ENCODE assay signal across 17 cellular contexts in genomic region chr10:24418532-24418931, GRCh38.
DNase-seq lines count a peak whose midpoint lies in the region; ATAC-seq, FAIRE-seq and TF ChIP-seq lines count a peak whose summit lies in the region.
"Had no signal": no experiment of that assay in that cellular context is flagged by ENCODE, and none has a peak within 500 bp of the region (broad histone marks: within the 10 kb centered on the region; RNA-seq: fewer than 3 reads in every experiment).

No MANE protein-coding gene starts in this region.

- no peak for FAIRE-seq in small intestine (lab: Jason Lieb, UNC)
- FAIRE-seq: GM18507, TTC549 had no signal

- 94 to 96% methylated on average over 4 of the region's 4 CpGs for WGBS in thyroid gland, 2 donors
- WGBS in small intestine, 3 donors = 78 to 89% (median 82%) methylated on average over 4 of the region's 4 CpGs

- H3K4me1 ChIP-seq in cardiac muscle cell (ENCODE audit: low read depth) (no peaks in the 10 kb centered on the region), OCI-LY1 (ENCODE audit: insufficient read depth, low read length, severe bottlenecking) (no peaks in the 10 kb centered on the region), thyroid gland (peaks cover 40 to 46% of the 10 kb centered on the region in 2 donors), small intestine (ENCODE audit: control insufficient read depth in 2 of 2, insufficient read depth in 1 of 2, low read depth in 1 of 2, low read length in 1 of 2) (peaks cover 3 to 6% of the 10 kb centered on the region in 2 donors)

- TF ChIP-seq CTCF in cardiac muscle cell (IDR thresholded peaks at IDR 0.05; ENCODE audit: low read depth, low read length) = peak; percentile 25
- peak; percentile 20; the same call in 1 of the 2 replicates for TF ChIP-seq CTCF in OCI-LY1 (IDR thresholded peaks at IDR 0.05; ENCODE audit: low read length)
- peak in 3 of 6 experiments; percentile 12 to 28 (median 23) for TF ChIP-seq CTCF in thyroid gland (IDR thresholded peaks at IDR 0.05)

- H3F3A ChIP-seq in OCI-LY1 (ENCODE audit: insufficient read depth, low read length) = no peaks in the 10 kb centered on the region

- no peaks in the 10 kb centered on the region for H4K20me1 ChIP-seq in OCI-LY1 (ENCODE audit: insufficient read depth, low read length)

- no peak overlapping the region for H3K4me3 ChIP-seq in cardiac muscle cell
- no peak overlapping the region for H3K4me3 ChIP-seq in OCI-LY1 (ENCODE audit: low read depth, low read length, poor library complexity, severe bottlenecking)
- H3K4me3 ChIP-seq in thyroid gland (replicated peaks in 1 of 3) = no peak overlapping the region
- no peak overlapping the region for H3K4me3 ChIP-seq in small intestine (ENCODE audit: low read depth in 1 of 2, low read length in 2 of 2)
- H3K4me3 ChIP-seq: esophagus muscularis mucosa had no signal

- H3K27ac ChIP-seq in cardiac muscle cell = no peak overlapping the region
- no peak overlapping the region for H3K27ac ChIP-seq in OCI-LY1 (ENCODE audit: low read depth, low read length, poor library complexity, severe bottlenecking)
- H3K27ac ChIP-seq in thyroid gland = peak overlapping the region in 2 of 3 donors; percentile 58 to 98
- no peak overlapping the region for H3K27ac ChIP-seq in small intestine (ENCODE audit: low read depth in 1 of 2, low read length in 1 of 2)
- H3K27ac ChIP-seq: esophagus muscularis mucosa had no signal

- H3K36me3 ChIP-seq in cardiac muscle cell (no peaks in the 10 kb centered on the region), OCI-LY1 (ENCODE audit: insufficient read depth, low read length) (no peaks in the 10 kb centered on the region), thyroid gland (no peaks in the 10 kb centered on the region), small intestine (ENCODE audit: control insufficient read depth in 2 of 2, insufficient read depth in 2 of 2, low read length in 2 of 2) (no peaks in the 10 kb centered on the region)
- H3K36me3 ChIP-seq: esophagus muscularis mucosa had no signal

- H3K4me2 ChIP-seq in OCI-LY1 (ENCODE audit: low read length) = no peak overlapping the region

- H3K27me3 ChIP-seq in cardiac muscle cell (no peaks in the 10 kb centered on the region), OCI-LY1 (ENCODE audit: insufficient read depth, low read length) (no peaks in the 10 kb centered on the region; the same call in 1 of the 2 replicates), thyroid gland (no peaks in the 10 kb centered on the region), small intestine (ENCODE audit: control insufficient read depth in 2 of 2, insufficient read depth in 2 of 2, low read length in 2 of 2) (no peaks in the 10 kb centered on the region)
- H3K27me3 ChIP-seq: esophagus muscularis mucosa had no signal

- H3K79me2 ChIP-seq in OCI-LY1 (ENCODE audit: insufficient read depth, low read length) = no peaks in the 10 kb centered on the region

- H3K9me2 ChIP-seq in OCI-LY1 (ENCODE audit: low read depth, low read length) = no peaks in the 10 kb centered on the region

- H2AFZ ChIP-seq in OCI-LY1 (ENCODE audit: low read length) = no peak overlapping the region

- no peaks in the 10 kb centered on the region for H3K9me3 ChIP-seq in cardiac muscle cell (ENCODE audit: low read depth)
- no peaks in the 10 kb centered on the region for H3K9me3 ChIP-seq in OCI-LY1 (ENCODE audit: low read length)
- no peaks in the 10 kb centered on the region for H3K9me3 ChIP-seq in thyroid gland
- H3K9me3 ChIP-seq in small intestine (ENCODE audit: control insufficient read depth, low read depth) = no peaks in the 10 kb centered on the region
- H3K9me3 ChIP-seq: esophagus muscularis mucosa had no signal

- no peak for TF ChIP-seq POLR2A in thyroid gland (IDR thresholded peaks at IDR 0.05)

- DNase-seq in cardiac muscle cell (ENCODE audit: low read depth in 1 of 2, low spot score in 1 of 2) (no peak), left cardiac atrium (no peak), fibroblast of peridontal ligament (ENCODE audit: extremely low read depth) (peak; percentile 47), thyroid gland (no peak), small intestine (no peak), T-helper 2 cell (no peak)
- DNase-seq in activated CD4-positive, CD25-positive, alpha-beta regulatory T cell treated with anti-CD3 and anti-CD28 coated beads, Interleukin-2, amount 50 U/mL, for 72 hours = no peak
- DNase-seq: activated CD8-positive, alpha-beta memory T cell treated with anti-CD3 and anti-CD28 coated beads for 24 hours; activated naive CD4-positive, alpha-beta T cell treated with anti-CD3 and anti-CD28 coated beads for 36 hours; GF-D8; NCI-H1417; SHP77 treated with DMSO at 0.1 percent for 48 hours; stimulated activated naive CD4-positive, alpha-beta T cell treated with Interleukin-2 at 50 U/mL for 16 hours had no signal

- intact Hi-C loops in left cardiac atrium (cut with DNase I) (no loop called here), thyroid gland (cut with DNase I) (no loop called here)

- ATAC-seq in left cardiac atrium = no peak

- H3K9ac ChIP-seq in OCI-LY1 (ENCODE audit: low read length) = no peak overlapping the region

Comparison
In these comparisons a context has a peak if more than half of its experiments do, and no peak if none do; other contexts are left out.
1. H3K27ac ChIP-seq: peak in thyroid gland (2 of 3); none in cardiac muscle cell (single experiment), OCI-LY1 (single experiment) and small intestine (0 of 2).